1 cellular context compared by ENCODE assay signal in genomic region chr1:202122639-202123335, GRCh38.
TF ChIP-seq lines count a peak whose summit lies in the region.

Gene GPR37L1, plus strand, starts transcription at chr1:202122917. Its CDS starts 47 bp downstream, at chr1:202122964.

TF ChIP-seq in H1, 55 proteins besides CTCF, POLR2A, EP300 and RAD21 (continued from another document):
- TF ChIP-seq ATF2 (IDR thresholded peaks at IDR 0.05; ENCODE audit: low read length), result no peak
- peak; percentile 49; the same call in 1 of the 2 replicates for TF ChIP-seq TAF1 (IDR thresholded peaks at IDR 0.05; ENCODE audit: low read depth, low read length)
- TF ChIP-seq SP1 (IDR thresholded peaks at IDR 0.05; ENCODE audit: low read depth, low read length), result no peak
- TF ChIP-seq EZH2 (IDR thresholded peaks at IDR 0.05; ENCODE audit: low read depth, low read length, severe bottlenecking), result no peak
- no peak for TF ChIP-seq SIX5 (IDR thresholded peaks at IDR 0.05; ENCODE audit: low read depth, low read length)
- no peak for TF ChIP-seq SP2 (IDR thresholded peaks at IDR 0.05; ENCODE audit: low read length)
- peak; percentile 54; the same call in 1 of the 2 replicates for TF ChIP-seq E2F6 (IDR thresholded peaks at IDR 0.05)
- TF ChIP-seq HDAC6 (IDR thresholded peaks at IDR 0.05; ENCODE audit: low read depth, low read length), result no peak
- peak; percentile 93 for TF ChIP-seq TBP (IDR thresholded peaks at IDR 0.05; ENCODE audit: low read depth, low read length)
- no peak for TF ChIP-seq TAF7 (optimal IDR thresholded peaks at IDR 0.05; ENCODE audit: borderline replicate concordance, low read depth, low read length)
- TF ChIP-seq BCL11A (IDR thresholded peaks at IDR 0.05; ENCODE audit: low read depth in 2 of 2, low read length in 2 of 2), result no peak
- TF ChIP-seq CHD7 (IDR thresholded peaks at IDR 0.05; ENCODE audit: insufficient replicate concordance, low read length), result no peak
- peak; percentile 75 for TF ChIP-seq CTBP2 (IDR thresholded peaks at IDR 0.05; ENCODE audit: borderline replicate concordance, insufficient read depth, insufficient read length, low read length)
- TF ChIP-seq FOSL1 (IDR thresholded peaks at IDR 0.05; ENCODE audit: insufficient read depth, low read depth, low read length), result no peak
- TF ChIP-seq CBX8 (IDR thresholded peaks at IDR 0.05; ENCODE audit: borderline replicate concordance, low read depth, low read length), result no peak
- no peak for TF ChIP-seq USF2 (IDR thresholded peaks at IDR 0.05; ENCODE audit: low read length)
- no peak for TF ChIP-seq NANOG (IDR thresholded peaks at IDR 0.05; ENCODE audit: insufficient read depth, low read depth, low read length, poor library complexity, severe bottlenecking)
- TF ChIP-seq POU5F1 (IDR thresholded peaks at IDR 0.05; ENCODE audit: low read depth, low read length), result no peak
- TF ChIP-seq SUZ12 (IDR thresholded peaks at IDR 0.05; ENCODE audit: low read length), result no peak
- no peak for TF ChIP-seq KDM5A (IDR thresholded peaks at IDR 0.05; ENCODE audit: low read length)
- TF ChIP-seq CREB1 (IDR thresholded peaks at IDR 0.05), result peak; percentile 33; the same call in 1 of the 2 replicates
- TF ChIP-seq MAX (IDR thresholded peaks at IDR 0.05), result peak; percentile 71
- 0 out of 2 replicates have a peak, but pooled peaks have one; percentile 48 for TF ChIP-seq TCF12 (IDR thresholded peaks at IDR 0.05; ENCODE audit: low read depth, low read length)
TF ChIP-seq in H1: peak in this region for 7.
